Comparison of ENCODE assay signal across 9 cellular contexts in the genomic region with DNA sequence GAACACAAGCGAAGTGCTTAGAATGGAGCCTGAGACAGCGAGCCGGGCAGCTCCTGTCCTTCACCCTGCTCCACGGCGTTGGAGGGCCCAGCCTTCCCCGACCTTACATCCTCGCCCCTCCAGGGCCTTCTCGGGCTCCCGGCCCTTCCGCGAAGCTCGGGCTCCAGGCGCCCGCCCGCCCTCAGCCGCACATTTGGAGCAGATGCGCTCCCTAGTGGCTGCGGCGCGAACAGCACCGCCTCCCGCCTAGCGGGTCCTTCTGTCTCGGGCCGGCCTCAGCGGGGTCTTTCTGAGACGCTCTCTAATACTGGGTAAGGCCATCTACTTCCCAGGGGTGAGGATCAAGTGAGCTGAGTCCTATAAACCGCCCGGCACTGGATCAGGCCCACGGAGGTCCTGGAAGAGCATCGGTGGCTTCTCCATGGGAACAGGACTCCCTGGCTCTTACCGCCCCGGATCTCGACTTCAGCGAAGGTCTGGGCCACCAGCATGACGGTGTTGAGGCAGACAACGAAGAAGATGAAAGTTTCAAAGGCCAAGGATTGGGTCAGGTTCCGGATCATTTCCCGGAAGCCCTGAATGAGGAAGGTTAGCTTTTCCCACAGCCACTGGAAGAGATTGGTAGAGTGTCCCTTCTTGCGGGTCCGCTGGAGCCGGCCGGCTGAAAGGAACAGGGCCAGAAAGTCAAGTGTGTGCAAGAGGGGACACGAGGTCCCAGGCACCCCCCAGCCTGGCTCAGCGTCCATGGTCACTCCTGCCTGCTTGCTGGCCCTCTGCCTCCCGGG. TPM values are rescaled to one million over a fixed set of nuclear protein-coding genes. Genes with fewer than 3 reads are reported as not detected.
A peak's percentile ranks its signal among the peaks of the same experiment; 100 is the strongest.
DNase-seq lines count a peak whose midpoint lies in the region; FAIRE-seq and TF ChIP-seq lines count a peak whose summit lies in the region.
"Had no signal": no experiment of that assay in that cellular context is flagged by ENCODE, and none has a peak within 500 bp of the region (broad histone marks: within the 10 kb centered on the region; RNA-seq: fewer than 3 reads in every experiment).

No MANE protein-coding gene starts in this region.

- peak overlapping the region; percentile 11 for H3K4me2 ChIP-seq in neuronal stem cell (ENCODE audit: insufficient read depth, low read length, poor library complexity, severe bottlenecking)

- DNase-seq in COLO829 (ENCODE audit: low spot score) = peak; percentile 59
- DNase-seq in HT1080 (ENCODE audit: low read depth) = peak; percentile 55
- peak; percentile 39 for DNase-seq in RCC 7860 (ENCODE audit: low spot score)
- DNase-seq in activated T-helper 1 cell treated with anti-CD3 and anti-CD28 coated beads, Interleukin-2, amount 50 U/mL, for 16 hours (ENCODE audit: low read depth in 1 of 2, low spot score in 1 of 2) = peak; percentile 61 to 68
- peak; percentile 55 for DNase-seq in fibroblast of the aortic adventitia (ENCODE audit: low read depth)
- peak; percentile 79 for DNase-seq in neuronal stem cell (ENCODE audit: low spot score)
- peak; percentile 24 for DNase-seq in stromal cell of bone marrow (ENCODE audit: low read depth)
- DNase-seq in OCI-M2 (lab: John Stamatoyannopoulos, UW; ENCODE audit: unreplicated experiment) = no peak

- no peak overlapping the region for H3K27ac ChIP-seq in neuronal stem cell (replicated peaks; ENCODE audit: low read length)

- H3K36me3 ChIP-seq in neuronal stem cell (replicated peaks in 1 of 2; ENCODE audit: control insufficient read depth in 2 of 2, insufficient read depth in 2 of 2, low read length in 2 of 2) = no peaks in the 10 kb centered on the region

- H2AK5ac ChIP-seq in neuronal stem cell (ENCODE audit: low read depth, low read length) = peak overlapping the region; percentile 25

- H3K4me3 ChIP-seq in fibroblast of the aortic adventitia (ENCODE audit: low read depth, low read length) = peak overlapping the region; percentile 17
- no peak overlapping the region for H3K4me3 ChIP-seq in neuronal stem cell (ENCODE audit: low read length in 2 of 2)

- no peak overlapping the region for H3K4ac ChIP-seq in neuronal stem cell (ENCODE audit: low read length)

- H3K14ac ChIP-seq in neuronal stem cell (ENCODE audit: low read length) = no peak overlapping the region

- no CpG with 5 or more reads among the region's 46 CpGs for WGBS in neuronal stem cell (ENCODE audit: extremely low coverage in 2 of 2, insufficient read length in 2 of 2, insufficient replicate concordance in 1 of 2), 2 donors

- no peak overlapping the region for H2BK120ac ChIP-seq in neuronal stem cell (ENCODE audit: low read depth, low read length)

- H2BK15ac ChIP-seq in neuronal stem cell (ENCODE audit: low read length) = peak overlapping the region; percentile 21

- no peak for FAIRE-seq in RCC 7860 (lab: Jason Lieb, UNC)

- H2BK12ac ChIP-seq in neuronal stem cell (ENCODE audit: low read length) = no peak overlapping the region

- H2AFZ ChIP-seq in neuronal stem cell (ENCODE audit: low read length) = peak overlapping the region; percentile 88

- H4K8ac ChIP-seq in neuronal stem cell (ENCODE audit: low read depth, low read length) = peak overlapping the region; percentile 29

- peaks cover 0 to under 1% of the 10 kb centered on the region in 2 donors for H3K4me1 ChIP-seq in neuronal stem cell (ENCODE audit: control insufficient read depth in 2 of 2, insufficient read depth in 1 of 2, low read depth in 1 of 2, low read length in 2 of 2)

- peak overlapping the region; percentile 83 for H3K18ac ChIP-seq in neuronal stem cell (ENCODE audit: low read length)

- TF ChIP-seq CTCF in fibroblast of the aortic adventitia (IDR thresholded peaks at IDR 0.05; ENCODE audit: insufficient read depth, low read length) = peak; percentile 95

- H4K91ac ChIP-seq in neuronal stem cell (ENCODE audit: low read depth, low read length, poor library complexity) = no peak overlapping the region

- peak overlapping the region; percentile 7 for H3K9ac ChIP-seq in neuronal stem cell (ENCODE audit: low read depth, low read length, poor library complexity)

- H3K27me3 ChIP-seq in neuronal stem cell (ENCODE audit: control insufficient read depth in 3 of 3, insufficient read depth in 3 of 3, low read depth in 1 of 3, low read length in 3 of 3) = peaks cover 0 to 30% (median 13%) of the 10 kb centered on the region in 3 experiments

- H2BK5ac ChIP-seq in neuronal stem cell (ENCODE audit: low read length) = no peak overlapping the region

- H3K9me3 ChIP-seq in neuronal stem cell (replicated peaks in 1 of 2; ENCODE audit: control insufficient read depth in 2 of 2, insufficient read depth in 1 of 2, low read depth in 1 of 2, low read length in 2 of 2) = no peaks in the 10 kb centered on the region

- peak overlapping the region; percentile 85 for H3K23ac ChIP-seq in neuronal stem cell (ENCODE audit: low read depth, low read length, poor library complexity)

- H3K79me1 ChIP-seq in neuronal stem cell (ENCODE audit: low read depth, low read length) = no peaks in the 10 kb centered on the region

RNA-seq across cellular contexts. Expression of a gene that starts 3.7 kb away (rescaled TPM):
- 10.0 and 13.7 TPM in 2 replicates for total RNA-seq in HT1080 (2014; rRNA removed; shearing (Covaris generic))
- polyA plus RNA-seq in HT1080 (2015; cell fraction: cytosol; rRNA removed) = 21.6 and 30.2 TPM in 2 replicates
- 15.3 and 17.8 TPM in 2 replicates for polyA plus RNA-seq in HT1080 (2015; cell fraction: nucleus; rRNA removed)
- not detected in 2 replicates for total RNA-seq in fibroblast of the aortic adventitia (ENCODE audit: low replicate concordance)
- polyA plus RNA-seq in neuronal stem cell (2013, experiment 1 of 2) = 0.07 TPM
- polyA plus RNA-seq in neuronal stem cell (2013, experiment 2 of 2) = not detected
- total RNA-seq: activated CD8-positive, alpha-beta memory T cell treated with anti-CD3 and anti-CD28 coated beads for 36 hours had no signal

RNA-seq across cellular contexts. Expression of a gene that starts 10.8 kb away (rescaled TPM):
- total RNA-seq in HT1080 (2014; rRNA removed; shearing (Covaris generic)) = not detected in 2 replicates
- 0.12 TPM in 1 of 2 replicates, not detected in the other for polyA plus RNA-seq in HT1080 (2015; cell fraction: cytosol; rRNA removed)
- polyA plus RNA-seq in HT1080 (2015; cell fraction: nucleus; rRNA removed) = not detected in 2 replicates
- total RNA-seq in fibroblast of the aortic adventitia (ENCODE audit: low replicate concordance) = 1.7 TPM in 1 of 2 replicates, not detected in the other
- not detected for polyA plus RNA-seq in neuronal stem cell (2013, experiment 1 of 2)
- not detected for polyA plus RNA-seq in neuronal stem cell (2013, experiment 2 of 2)
- total RNA-seq: activated CD8-positive, alpha-beta memory T cell treated with anti-CD3 and anti-CD28 coated beads for 36 hours had no signal

RNA-seq across cellular contexts. Expression of a gene that starts 20.3 kb away (rescaled TPM):
- total RNA-seq in HT1080 (2014; rRNA removed; shearing (Covaris generic)) = 99.1 and 153 TPM in 2 replicates
- 289 and 346 TPM in 2 replicates for polyA plus RNA-seq in HT1080 (2015; cell fraction: cytosol; rRNA removed)
- 146 and 147 TPM in 2 replicates for polyA plus RNA-seq in HT1080 (2015; cell fraction: nucleus; rRNA removed)
- total RNA-seq in fibroblast of the aortic adventitia (ENCODE audit: low replicate concordance) = 44.1 and 57.7 TPM in 2 replicates
- 485 TPM for polyA plus RNA-seq in neuronal stem cell (2013, experiment 1 of 2)
- 490 TPM for polyA plus RNA-seq in neuronal stem cell (2013, experiment 2 of 2)

RNA-seq across cellular contexts. Expression of a gene that starts 20.6 kb away (rescaled TPM):
- total RNA-seq in HT1080 (2014; rRNA removed; shearing (Covaris generic)) = 45.8 and 57.5 TPM in 2 replicates
- 22.9 and 28.0 TPM in 2 replicates for polyA plus RNA-seq in HT1080 (2015; cell fraction: cytosol; rRNA removed)
- 42.3 and 43.4 TPM in 2 replicates for polyA plus RNA-seq in HT1080 (2015; cell fraction: nucleus; rRNA removed)
- total RNA-seq in fibroblast of the aortic adventitia (ENCODE audit: low replicate concordance) = 21.9 and 26.4 TPM in 2 replicates
- 18.8 TPM for polyA plus RNA-seq in neuronal stem cell (2013, experiment 1 of 2)
- 20.0 TPM for polyA plus RNA-seq in neuronal stem cell (2013, experiment 2 of 2)

RNA-seq across cellular contexts. Expression of a gene that starts 26.4 kb away (rescaled TPM):
- not detected in 2 replicates for total RNA-seq in HT1080 (2014; rRNA removed; shearing (Covaris generic))
- not detected in 2 replicates for polyA plus RNA-seq in HT1080 (2015; cell fraction: cytosol; rRNA removed)
- polyA plus RNA-seq in HT1080 (2015; cell fraction: nucleus; rRNA removed) = not detected in 2 replicates
- not detected in 2 replicates for total RNA-seq in fibroblast of the aortic adventitia (ENCODE audit: low replicate concordance)
- polyA plus RNA-seq in neuronal stem cell (2013, experiment 1 of 2) = 24.0 TPM
- 23.0 TPM for polyA plus RNA-seq in neuronal stem cell (2013, experiment 2 of 2)

Comparison
In these comparisons a context has a peak if more than half of its experiments do, and no peak if none do; other contexts are left out.
1. RNA of a gene that starts 3.7 kb away (total RNA-seq): 10.0 to 13.7 TPM in HT1080; not detected in fibroblast of the aortic adventitia; every median in the first group is over 10 times any median in the second.